1 cellular context compared by ENCODE assay signal in the genomic region with DNA sequence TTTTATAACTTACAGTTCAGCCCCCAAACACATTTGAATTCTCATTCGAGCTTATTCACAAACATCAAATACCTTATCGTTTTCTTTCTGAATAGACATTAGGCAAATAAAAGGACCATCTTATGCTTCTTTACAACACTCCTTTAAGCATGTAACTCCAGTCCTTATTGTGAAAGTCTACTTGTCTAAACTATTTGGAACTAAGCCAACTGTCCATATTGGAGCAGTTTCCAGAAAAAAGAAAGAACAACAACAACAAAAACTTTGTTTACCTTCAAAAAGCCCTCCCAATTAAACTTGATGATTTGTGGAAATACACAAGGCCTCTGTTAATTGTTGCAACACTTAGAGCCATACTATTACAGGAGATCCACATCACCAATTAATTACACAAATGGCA.
TF ChIP-seq lines count a peak whose summit lies in the region.

No MANE protein-coding gene starts in this region.

TF ChIP-seq in H1, 55 proteins besides CTCF, POLR2A, EP300 and RAD21:
- no peak for TF ChIP-seq YY1 (IDR thresholded peaks at IDR 0.05; ENCODE audit: low read depth, low read length)
- no peak for TF ChIP-seq CHD1 (IDR thresholded peaks at IDR 0.05; ENCODE audit: low read depth, low read length)
- no peak for TF ChIP-seq CTBP2 (IDR thresholded peaks at IDR 0.05; ENCODE audit: borderline replicate concordance, insufficient read depth, insufficient read length, low read length)
